ENCODE assay signal across 14 cellular contexts in the genomic region with DNA sequence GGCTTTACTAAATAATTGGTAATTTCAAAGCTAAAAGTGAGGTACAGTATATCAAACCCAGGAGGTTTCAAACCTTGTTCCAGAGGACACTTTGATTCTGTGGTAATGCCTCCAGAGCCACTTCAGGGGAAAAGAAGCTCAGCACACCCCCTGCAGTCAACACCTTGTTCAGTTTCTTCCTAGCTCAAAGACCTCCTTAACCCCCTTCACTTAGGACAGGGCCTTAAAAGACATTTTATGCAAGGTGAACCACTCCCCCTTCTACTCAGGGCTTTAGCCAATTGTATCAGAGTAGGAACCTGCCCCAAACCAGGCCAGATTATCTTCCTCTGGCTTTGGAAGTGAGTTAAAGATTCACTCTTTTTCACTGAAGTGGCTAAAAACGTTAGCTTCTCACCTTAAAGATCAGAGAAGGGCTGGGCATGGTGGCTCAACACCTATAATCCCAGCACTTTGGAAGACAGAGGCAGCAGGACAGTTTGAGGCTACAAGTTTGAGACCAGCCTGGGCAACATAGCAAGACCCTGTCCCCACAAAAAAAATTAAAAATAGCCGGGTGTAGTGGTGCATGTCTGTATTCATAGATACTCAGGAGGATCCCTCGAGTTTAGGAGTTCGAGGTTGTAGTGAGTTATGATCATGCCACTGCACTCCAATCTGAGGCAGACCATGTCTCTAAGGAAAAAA. TPM values are rescaled to one million over a fixed set of nuclear protein-coding genes. Genes with fewer than 3 reads are reported as not detected.
A peak's percentile ranks its signal among the peaks of the same experiment; 100 is the strongest.
DNase-seq lines count a peak whose midpoint lies in the region; ATAC-seq lines count a peak whose summit lies in the region.
"Had no signal": no experiment of that assay in that cellular context is flagged by ENCODE, and none has a peak within 500 bp of the region (broad histone marks: within the 10 kb centered on the region; RNA-seq: fewer than 3 reads in every experiment).

No MANE protein-coding gene starts in this region.

- in situ Hi-C loops in KBM-7 (cut with MboI; ENCODE audit: low pct_unique_long_range_greater_than_20kb, low sequenced_read_pairs): no loop called here

- no peaks in the 10 kb centered on the region for H3K27me3 Mint-ChIP-seq in central memory CD8-positive, alpha-beta T cell
- H3K27me3 Mint-ChIP-seq in natural killer cell treated with Interleukin-12 subunit alpha and Interleukin-12 subunit beta and Interleukin-15 and Interleukin-18, amount 100 ng/mL, for 72 hours: no peaks in the 10 kb centered on the region

- peak overlapping the region; percentile 61 for H3K27ac Mint-ChIP-seq in central memory CD8-positive, alpha-beta T cell (ENCODE audit: low read depth)
- peak overlapping the region; percentile 71 to 95 for H3K27ac Mint-ChIP-seq in natural killer cell treated with Interleukin-12 subunit alpha and Interleukin-12 subunit beta and Interleukin-15 and Interleukin-18, amount 100 ng/mL, for 72 hours

- H3K4me3 Mint-ChIP-seq in central memory CD8-positive, alpha-beta T cell: peak overlapping the region; percentile 85
- H3K4me3 Mint-ChIP-seq in natural killer cell treated with Interleukin-12 subunit alpha and Interleukin-12 subunit beta and Interleukin-15 and Interleukin-18, amount 100 ng/mL, for 72 hours: peak overlapping the region; percentile 87

- DNase-seq in NCI-H82 (lab: John Stamatoyannopoulos, UW) (peak; percentile 7), NCI-H82 treated with DMSO at 0.1 percent for 48 hours (lab: John Stamatoyannopoulos, UW; ENCODE audit: unreplicated experiment) (no peak), KBM-7 (peak; percentile 18)
- DNase-seq in central memory CD8-positive, alpha-beta T cell (ENCODE audit: low spot score in 2 of 2): no peak
- no peak for DNase-seq in natural killer cell treated with Interleukin-12 subunit alpha and Interleukin-12 subunit beta and Interleukin-15 and Interleukin-18, amount 100 ng/mL, for 72 hours (ENCODE audit: low spot score)
- DNase-seq in activated CD4-positive, alpha-beta T cell treated with anti-CD3 and anti-CD28 coated beads, Interleukin-2, amount 50 U/mL, for 48 hours: no peak
- DNase-seq: 8988T, hypothalamus, NCI-H1417, NCI-H526, T1000 had no signal

- H3K4me1 Mint-ChIP-seq in central memory CD8-positive, alpha-beta T cell: peaks cover 48% of the 10 kb centered on the region
- peaks cover 33 to 46% of the 10 kb centered on the region in 2 donors for H3K4me1 Mint-ChIP-seq in natural killer cell treated with Interleukin-12 subunit alpha and Interleukin-12 subunit beta and Interleukin-15 and Interleukin-18, amount 100 ng/mL, for 72 hours (ENCODE audit: low read depth in 2 of 2)

- ATAC-seq in central memory CD8-positive, alpha-beta T cell (replicated peaks; ENCODE audit: extremely low read depth, poor library complexity, severe bottlenecking): no peak
- ATAC-seq in natural killer cell treated with Interleukin-12 subunit alpha and Interleukin-12 subunit beta and Interleukin-15 and Interleukin-18, amount 100 ng/mL, for 72 hours: no peak
- ATAC-seq in esophagus mucosa: no peak
- ATAC-seq in HG02678 (IDR thresholded peaks at IDR 0.05; ENCODE audit: unreplicated experiment): no peak
- ATAC-seq: activated naive CD4-positive, alpha-beta T cell treated with anti-CD3 and anti-CD28 coated beads, Interleukin-2, amount 50 U/mL, for 72 hours had no signal

- H3K36me3 Mint-ChIP-seq in central memory CD8-positive, alpha-beta T cell (ENCODE audit: insufficient read depth): peaks cover 28% of the 10 kb centered on the region
- H3K36me3 Mint-ChIP-seq in natural killer cell treated with Interleukin-12 subunit alpha and Interleukin-12 subunit beta and Interleukin-15 and Interleukin-18, amount 100 ng/mL, for 72 hours: no peaks in the 10 kb centered on the region

- no peaks in the 10 kb centered on the region for H3K9me3 Mint-ChIP-seq in central memory CD8-positive, alpha-beta T cell
- no peaks in the 10 kb centered on the region for H3K9me3 Mint-ChIP-seq in natural killer cell treated with Interleukin-12 subunit alpha and Interleukin-12 subunit beta and Interleukin-15 and Interleukin-18, amount 100 ng/mL, for 72 hours
- H3K9me3 Mint-ChIP-seq: activated naive CD4-positive, alpha-beta T cell treated with anti-CD3 and anti-CD28 coated beads, Interleukin-2, amount 50 U/mL, for 72 hours had no signal

RNA-seq across cellular contexts. Expression of a gene that starts 3.4 kb away (rescaled TPM):
- 10 to 100 TPM; 19.2 to 28.6 TPM for total RNA-seq in natural killer cell treated with Interleukin-12 subunit alpha and Interleukin-12 subunit beta and Interleukin-15 and Interleukin-18, amount 100 ng/mL, for 72 hours
- 23.5 TPM for total RNA-seq in esophagus mucosa

Comparison
In these comparisons a context has a peak if more than half of its experiments do, and no peak if none do; other contexts are left out.
1. DNase-seq: peak in NCI-H82 (single experiment) and KBM-7 (single experiment); none in NCI-H82 treated with DMSO at 0.1 percent for 48 hours (single experiment), central memory CD8-positive, alpha-beta T cell (0 of 2), natural killer cell treated with Interleukin-12 subunit alpha and Interleukin-12 subunit beta and Interleukin-15 and Interleukin-18, amount 100 ng/mL, for 72 hours (single experiment) and activated CD4-positive, alpha-beta T cell treated with anti-CD3 and anti-CD28 coated beads, Interleukin-2, amount 50 U/mL, for 48 hours (0 of 2).